In genomic region chr20:53224851-53225250, GRCh38 we compare ENCODE assay signal across 9 cellular contexts.
"Had no signal": no experiment of that assay in that cellular context is flagged by ENCODE, and none has a peak within 500 bp of the region (broad histone marks: within the 10 kb centered on the region; RNA-seq: fewer than 3 reads in every experiment).

No MANE protein-coding gene starts in this region.

- H3K4me3 ChIP-seq: gastroesophageal sphincter, tibial nerve had no signal

- H3K36me3 ChIP-seq: gastroesophageal sphincter, tibial nerve had no signal

- DNase-seq: activated CD4-positive, alpha-beta T cell treated with anti-CD3 and anti-CD28 coated beads, Interleukin-2, amount 10 ng/mL, durations not matched to agents 7 days and 5 days; activated CD4-positive, CD25-positive, alpha-beta regulatory T cell; aorta; left ventricle myocardium superior; T-helper 2 cell had no signal

- ATAC-seq: gastroesophageal sphincter, left ventricle myocardium superior had no signal

- H3K4me3 Mint-ChIP-seq: activated CD4-positive, alpha-beta T cell treated with anti-CD3 and anti-CD28 coated beads, Interleukin-2, amount 10 ng/mL, durations not matched to agents 7 days and 5 days; activated naive CD8-positive, alpha-beta T cell; neural crest cell had no signal

- H3K27me3 ChIP-seq: gastroesophageal sphincter, tibial nerve had no signal

- H3K27me3 Mint-ChIP-seq: activated CD4-positive, alpha-beta T cell treated with anti-CD3 and anti-CD28 coated beads, Interleukin-2, amount 10 ng/mL, durations not matched to agents 7 days and 5 days had no signal

- H3K36me3 Mint-ChIP-seq: activated naive CD8-positive, alpha-beta T cell had no signal

- H3K27ac Mint-ChIP-seq: activated CD4-positive, alpha-beta T cell treated with anti-CD3 and anti-CD28 coated beads, Interleukin-2, amount 10 ng/mL, durations not matched to agents 7 days and 5 days; activated naive CD8-positive, alpha-beta T cell had no signal
